Comparison of ENCODE assay signal across 1 cellular context in the genomic region with DNA sequence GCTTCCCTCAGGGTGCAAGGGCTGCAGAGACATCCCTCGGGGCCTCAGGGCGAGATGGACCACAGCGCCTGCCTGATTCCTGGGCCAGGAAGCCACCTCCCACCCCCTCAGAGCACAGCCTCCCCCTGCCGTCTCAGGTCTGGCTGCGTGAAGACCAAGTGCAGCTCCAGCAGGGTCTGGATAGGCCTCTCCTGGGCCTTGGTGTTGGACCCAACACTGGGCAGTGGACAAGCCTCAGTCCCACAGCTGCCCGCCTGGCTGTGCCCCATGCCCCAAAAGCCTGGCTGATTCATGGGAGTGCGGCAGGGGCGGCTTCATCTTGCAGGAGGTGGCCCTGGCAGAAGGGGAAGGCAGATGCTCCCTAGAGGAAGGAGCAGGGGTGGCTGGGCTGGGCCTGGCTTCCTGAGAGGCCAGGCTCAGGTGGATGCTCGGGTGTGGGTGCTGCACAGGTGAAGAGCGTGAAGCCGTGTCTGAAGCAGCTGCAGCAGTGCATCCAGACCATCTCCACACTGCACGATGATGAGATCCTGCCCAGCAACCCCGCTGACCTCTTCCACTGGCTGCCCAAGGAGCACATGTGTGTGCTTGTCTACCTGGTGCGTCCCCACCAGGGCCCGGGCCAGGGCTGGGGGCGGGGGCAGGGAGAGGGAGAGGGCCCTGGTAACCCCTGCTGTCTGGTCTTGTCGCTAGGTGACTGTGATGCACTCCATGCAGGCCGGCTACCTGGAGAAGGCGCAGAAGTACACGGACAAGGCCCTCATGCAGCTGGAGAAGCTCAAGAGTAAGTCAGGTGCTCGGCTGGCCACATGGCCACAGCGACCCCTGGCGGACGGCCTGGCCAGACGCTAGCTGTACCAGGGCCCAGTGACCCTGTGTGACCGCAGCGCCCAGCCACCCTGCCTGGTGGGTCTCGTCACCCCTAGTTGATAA.
TF ChIP-seq lines count a peak whose summit lies in the region.

No MANE protein-coding gene starts in this region.

TF ChIP-seq in K562, 482 proteins besides CTCF, POLR2A, EP300 and RAD21 (continued from another document):
- TF ChIP-seq NR2C1 (IDR thresholded peaks at IDR 0.05) (no peak), NR2C1 (tag; IDR thresholded peaks at IDR 0.05) (no peak), SPI1 (IDR thresholded peaks at IDR 0.05; ENCODE audit: borderline replicate concordance, low read depth, low read length) (no peak), FOXM1 (IDR thresholded peaks at IDR 0.05; ENCODE audit: low read depth) (no peak), FOXM1 (CRISPR knock-in tag; IDR thresholded peaks at IDR 0.05; ENCODE audit: low read depth) (no peak), RBM14 (IDR thresholded peaks at IDR 0.05; ENCODE audit: borderline replicate concordance, insufficient read depth, low read depth, low read length) (no peak), IRF2 (CRISPR knock-in tag; IDR thresholded peaks at IDR 0.05) (no peak), STAG1 (CRISPR knock-in tag; IDR thresholded peaks at IDR 0.05; ENCODE audit: borderline replicate concordance) (peak; percentile 77), HMGN3 (IDR thresholded peaks at IDR 0.05; ENCODE audit: borderline replicate concordance, extremely low read depth, insufficient read length, low read depth, low read length) (no peak), RAD51 (IDR thresholded peaks at IDR 0.05; ENCODE audit: borderline replicate concordance, low read depth) (peak; percentile 31; the same call in 1 of the 2 replicates), ARID4B (CRISPR knock-in tag; IDR thresholded peaks at IDR 0.05) (peak; percentile 7; the same call in 1 of the 2 replicates), SP1 (CRISPR knock-in tag; IDR thresholded peaks at IDR 0.05) (0 out of 2 replicates have a peak, but pooled peaks have one; percentile 37), ZNF830 (CRISPR knock-in tag; IDR thresholded peaks at IDR 0.05) (peak; percentile 25; the same call in 1 of the 2 replicates), SNAPC5 (CRISPR knock-in tag; IDR thresholded peaks at IDR 0.05) (no peak), MTF1 (CRISPR knock-in tag; IDR thresholded peaks at IDR 0.05; ENCODE audit: borderline replicate concordance) (no peak), IFI16 (CRISPR knock-in tag; IDR thresholded peaks at IDR 0.05) (no peak), ZMIZ1 (IDR thresholded peaks at IDR 0.05; ENCODE audit: low read depth in 2 of 2, low read length in 2 of 2) (0 out of 4 replicates have a peak, but pooled peaks of 1 of the 2 experiments have one; percentile 17), BHLHE40 (IDR thresholded peaks at IDR 0.05; ENCODE audit: low read length) (peak; percentile 63), RBM15 (IDR thresholded peaks at IDR 0.05; ENCODE audit: insufficient read depth, low read length) (no peak), NFIX (CRISPR knock-in tag; IDR thresholded peaks at IDR 0.05; ENCODE audit: low read depth) (no peak), HBP1 (CRISPR knock-in tag; IDR thresholded peaks at IDR 0.05) (no peak), TSHZ1 (CRISPR knock-in tag; IDR thresholded peaks at IDR 0.05) (no peak), CSDE1 (IDR thresholded peaks at IDR 0.05) (no peak)
- TF ChIP-seq, protein P1, sequence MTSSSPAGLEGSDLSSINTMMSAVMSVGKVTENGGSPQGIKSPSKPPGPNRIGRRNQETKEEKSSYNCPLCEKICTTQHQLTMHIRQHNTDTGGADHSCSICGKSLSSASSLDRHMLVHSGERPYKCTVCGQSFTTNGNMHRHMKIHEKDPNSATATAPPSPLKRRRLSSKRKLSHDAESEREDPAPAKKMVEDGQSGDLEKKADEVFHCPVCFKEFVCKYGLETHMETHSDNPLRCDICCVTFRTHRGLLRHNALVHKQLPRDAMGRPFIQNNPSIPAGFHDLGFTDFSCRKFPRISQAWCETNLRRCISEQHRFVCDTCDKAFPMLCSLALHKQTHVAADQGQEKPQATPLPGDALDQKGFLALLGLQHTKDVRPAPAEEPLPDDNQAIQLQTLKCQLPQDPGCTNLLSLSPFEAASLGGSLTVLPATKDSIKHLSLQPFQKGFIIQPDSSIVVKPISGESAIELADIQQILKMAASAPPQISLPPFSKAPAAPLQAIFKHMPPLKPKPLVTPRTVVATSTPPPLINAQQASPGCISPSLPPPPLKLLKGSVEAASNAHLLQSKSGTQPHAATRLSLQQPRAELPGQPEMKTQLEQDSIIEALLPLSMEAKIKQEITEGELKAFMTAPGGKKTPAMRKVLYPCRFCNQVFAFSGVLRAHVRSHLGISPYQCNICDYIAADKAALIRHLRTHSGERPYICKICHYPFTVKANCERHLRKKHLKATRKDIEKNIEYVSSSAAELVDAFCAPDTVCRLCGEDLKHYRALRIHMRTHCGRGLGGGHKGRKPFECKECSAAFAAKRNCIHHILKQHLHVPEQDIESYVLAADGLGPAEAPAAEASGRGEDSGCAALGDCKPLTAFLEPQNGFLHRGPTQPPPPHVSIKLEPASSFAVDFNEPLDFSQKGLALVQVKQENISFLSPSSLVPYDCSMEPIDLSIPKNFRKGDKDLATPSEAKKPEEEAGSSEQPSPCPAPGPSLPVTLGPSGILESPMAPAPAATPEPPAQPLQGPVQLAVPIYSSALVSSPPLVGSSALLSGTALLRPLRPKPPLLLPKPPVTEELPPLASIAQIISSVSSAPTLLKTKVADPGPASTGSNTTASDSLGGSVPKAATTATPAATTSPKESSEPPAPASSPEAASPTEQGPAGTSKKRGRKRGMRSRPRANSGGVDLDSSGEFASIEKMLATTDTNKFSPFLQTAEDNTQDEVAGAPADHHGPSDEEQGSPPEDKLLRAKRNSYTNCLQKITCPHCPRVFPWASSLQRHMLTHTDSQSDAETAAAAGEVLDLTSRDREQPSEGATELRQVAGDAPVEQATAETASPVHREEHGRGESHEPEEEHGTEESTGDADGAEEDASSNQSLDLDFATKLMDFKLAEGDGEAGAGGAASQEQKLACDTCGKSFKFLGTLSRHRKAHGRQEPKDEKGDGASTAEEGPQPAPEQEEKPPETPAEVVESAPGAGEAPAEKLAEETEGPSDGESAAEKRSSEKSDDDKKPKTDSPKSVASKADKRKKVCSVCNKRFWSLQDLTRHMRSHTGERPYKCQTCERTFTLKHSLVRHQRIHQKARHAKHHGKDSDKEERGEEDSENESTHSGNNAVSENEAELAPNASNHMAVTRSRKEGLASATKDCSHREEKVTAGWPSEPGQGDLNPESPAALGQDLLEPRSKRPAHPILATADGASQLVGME (CRISPR knock-in tag; IDR thresholded peaks at IDR 0.05) = no peak
- TF ChIP-seq, protein P2, sequence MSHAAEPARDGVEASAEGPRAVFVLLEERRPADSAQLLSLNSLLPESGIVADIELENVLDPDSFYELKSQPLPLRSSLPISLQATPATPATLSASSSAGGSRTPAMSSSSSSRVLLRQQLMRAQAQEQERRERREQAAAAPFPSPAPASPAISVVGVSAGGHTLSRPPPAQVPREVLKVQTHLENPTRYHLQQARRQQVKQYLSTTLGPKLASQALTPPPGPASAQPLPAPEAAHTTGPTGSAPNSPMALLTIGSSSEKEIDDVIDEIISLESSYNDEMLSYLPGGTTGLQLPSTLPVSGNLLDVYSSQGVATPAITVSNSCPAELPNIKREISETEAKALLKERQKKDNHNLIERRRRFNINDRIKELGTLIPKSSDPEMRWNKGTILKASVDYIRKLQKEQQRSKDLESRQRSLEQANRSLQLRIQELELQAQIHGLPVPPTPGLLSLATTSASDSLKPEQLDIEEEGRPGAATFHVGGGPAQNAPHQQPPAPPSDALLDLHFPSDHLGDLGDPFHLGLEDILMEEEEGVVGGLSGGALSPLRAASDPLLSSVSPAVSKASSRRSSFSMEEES (CRISPR knock-in tag; IDR thresholded peaks at IDR 0.05) = no peak
- TF ChIP-seq, protein P3, sequence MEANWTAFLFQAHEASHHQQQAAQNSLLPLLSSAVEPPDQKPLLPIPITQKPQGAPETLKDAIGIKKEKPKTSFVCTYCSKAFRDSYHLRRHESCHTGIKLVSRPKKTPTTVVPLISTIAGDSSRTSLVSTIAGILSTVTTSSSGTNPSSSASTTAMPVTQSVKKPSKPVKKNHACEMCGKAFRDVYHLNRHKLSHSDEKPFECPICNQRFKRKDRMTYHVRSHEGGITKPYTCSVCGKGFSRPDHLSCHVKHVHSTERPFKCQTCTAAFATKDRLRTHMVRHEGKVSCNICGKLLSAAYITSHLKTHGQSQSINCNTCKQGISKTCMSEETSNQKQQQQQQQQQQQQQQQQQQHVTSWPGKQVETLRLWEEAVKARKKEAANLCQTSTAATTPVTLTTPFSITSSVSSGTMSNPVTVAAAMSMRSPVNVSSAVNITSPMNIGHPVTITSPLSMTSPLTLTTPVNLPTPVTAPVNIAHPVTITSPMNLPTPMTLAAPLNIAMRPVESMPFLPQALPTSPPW (CRISPR knock-in tag; IDR thresholded peaks at IDR 0.05) = no peak
TF ChIP-seq in K562: peak in this region for 36.
